ENCODE assay signal across 8 cellular contexts in the genomic region with DNA sequence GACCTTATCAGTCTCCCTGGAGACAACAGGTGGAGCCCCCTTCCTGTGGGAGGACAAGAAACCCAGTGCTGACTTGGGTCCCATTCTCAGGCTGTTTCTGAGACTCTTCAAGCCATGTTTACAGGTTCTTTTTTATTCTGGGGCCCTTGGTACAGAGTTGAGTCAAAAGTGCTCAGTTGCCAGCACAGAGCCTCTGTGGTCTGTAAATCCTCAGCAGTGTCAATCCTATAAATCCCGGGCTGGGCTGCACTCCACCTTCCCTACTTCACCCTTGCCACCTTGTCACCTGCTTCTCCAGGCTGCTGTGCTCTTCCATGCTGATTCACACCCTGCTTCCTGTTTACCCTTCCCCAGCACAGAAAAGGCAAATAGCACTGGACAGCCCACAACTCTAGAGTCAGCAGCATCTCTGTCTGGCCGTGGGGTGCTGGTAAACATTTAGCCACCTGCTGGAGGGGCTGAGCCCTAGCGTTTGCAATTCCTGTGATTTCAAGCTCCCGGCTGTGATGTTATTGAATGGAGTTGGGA.
A peak's percentile ranks its signal among the peaks of the same experiment; 100 is the strongest.
DNase-seq lines count a peak whose midpoint lies in the region; ATAC-seq, FAIRE-seq and TF ChIP-seq lines count a peak whose summit lies in the region.

No MANE protein-coding gene starts in this region.

- H3K27me3 ChIP-seq in small intestine (ENCODE audit: control insufficient read depth in 2 of 2, insufficient read depth in 2 of 2, low read length in 2 of 2) (no peaks in the 10 kb centered on the region), spleen (replicated peaks in 1 of 7) (no peaks in the 10 kb centered on the region)

- TF ChIP-seq EP300 in Ishikawa (IDR thresholded peaks at IDR 0.05; ENCODE audit: borderline replicate concordance), result no peak

- H3K27ac Mint-ChIP-seq in natural killer cell treated with Interleukin-12 subunit alpha and Interleukin-12 subunit beta and Interleukin-15 and Interleukin-18, amount 100 ng/mL, for 72 hours, result no peak overlapping the region
- no peak overlapping the region for H3K27ac Mint-ChIP-seq in natural killer cell

- H3K27ac ChIP-seq in small intestine (ENCODE audit: low read depth in 1 of 2, low read length in 1 of 2) (peak overlapping the region in 1 of 2 donors; percentile 19), spleen (no peak overlapping the region)

- peaks cover 0 to 2% of the 10 kb centered on the region in 2 donors for H3K27me3 Mint-ChIP-seq in natural killer cell treated with Interleukin-12 subunit alpha and Interleukin-12 subunit beta and Interleukin-15 and Interleukin-18, amount 100 ng/mL, for 72 hours
- no peaks in the 10 kb centered on the region for H3K27me3 Mint-ChIP-seq in natural killer cell (ENCODE audit: low read depth in 2 of 2)

- TF ChIP-seq CTCF in natural killer cell (IDR thresholded peaks at IDR 0.05) (no peak), spleen (IDR thresholded peaks at IDR 0.05 in 8 of 11, conservative IDR thresholded peaks at IDR 0.05 in 3 of 11) (no peak)

- H3K4me3 Mint-ChIP-seq in natural killer cell treated with Interleukin-12 subunit alpha and Interleukin-12 subunit beta and Interleukin-15 and Interleukin-18, amount 100 ng/mL, for 72 hours, result peak overlapping the region; percentile 11
- H3K4me3 Mint-ChIP-seq in natural killer cell, result no peak overlapping the region

- H3K4me1 ChIP-seq in small intestine (ENCODE audit: control insufficient read depth in 2 of 2, insufficient read depth in 1 of 2, low read depth in 1 of 2, low read length in 1 of 2), result peaks cover 0 to 2% of the 10 kb centered on the region in 2 donors
- H3K4me1 ChIP-seq in spleen, result peaks cover 0 to 9% (median 0%) of the 10 kb centered on the region in 6 donors

- DNase-seq in natural killer cell treated with Interleukin-12 subunit alpha and Interleukin-12 subunit beta and Interleukin-15 and Interleukin-18, amount 100 ng/mL, for 72 hours (ENCODE audit: low spot score), result no peak
- DNase-seq in natural killer cell, result no peak
- DNase-seq in amniotic epithelial cell (ENCODE audit: low read depth), result peak; percentile 8
- peak; percentile 37 for DNase-seq in small intestine
- no peak for DNase-seq in spleen
- DNase-seq in OCI-M1 (lab: John Stamatoyannopoulos, UW), result no peak

- no peak for TF ChIP-seq POLR2A in spleen (IDR thresholded peaks at IDR 0.05)

- 0 out of 2 replicates have a peak, but pooled peaks have one; percentile 6 for TF ChIP-seq RAD21 in Ishikawa (IDR thresholded peaks at IDR 0.05; ENCODE audit: low read depth)

- 10 to 26% (median 26%) methylated on average over 4 of the region's 4 CpGs for WGBS in small intestine, 3 donors
- 29 to 45% (median 40%) methylated on average over 4 of the region's 4 CpGs for WGBS in spleen, 5 donors

- H3K9me3 ChIP-seq in small intestine (ENCODE audit: control insufficient read depth, low read depth) (no peaks in the 10 kb centered on the region), spleen (no peaks in the 10 kb centered on the region)

- no peaks in the 10 kb centered on the region for H3K36me3 Mint-ChIP-seq in natural killer cell treated with Interleukin-12 subunit alpha and Interleukin-12 subunit beta and Interleukin-15 and Interleukin-18, amount 100 ng/mL, for 72 hours
- no peaks in the 10 kb centered on the region for H3K36me3 Mint-ChIP-seq in natural killer cell

- intact Hi-C loops in natural killer cell (cut with micrococcal nuclease) (no loop called here), spleen (cut with DNase I; ENCODE audit: low total_unique reads) (no loop called here)

- ATAC-seq in natural killer cell treated with Interleukin-12 subunit alpha and Interleukin-12 subunit beta and Interleukin-15 and Interleukin-18, amount 100 ng/mL, for 72 hours, result peak in 1 of 2 donors; percentile 33
- ATAC-seq in natural killer cell, result no peak
- no peak for ATAC-seq in HG02623 (IDR thresholded peaks at IDR 0.05; ENCODE audit: unreplicated experiment)

- H3K36me3 ChIP-seq in small intestine (ENCODE audit: control insufficient read depth in 2 of 2, insufficient read depth in 2 of 2, low read length in 2 of 2) (no peaks in the 10 kb centered on the region), spleen (no peaks in the 10 kb centered on the region)

- H3K4me3 ChIP-seq in small intestine (ENCODE audit: low read depth in 1 of 2, low read length in 2 of 2), result no peak overlapping the region
- no peak overlapping the region for H3K4me3 ChIP-seq in spleen

- no peaks in the 10 kb centered on the region for H3K9me3 Mint-ChIP-seq in natural killer cell treated with Interleukin-12 subunit alpha and Interleukin-12 subunit beta and Interleukin-15 and Interleukin-18, amount 100 ng/mL, for 72 hours
- H3K9me3 Mint-ChIP-seq in natural killer cell, result no peaks in the 10 kb centered on the region

- peaks cover 9 to 16% of the 10 kb centered on the region in 2 donors for H3K4me1 Mint-ChIP-seq in natural killer cell treated with Interleukin-12 subunit alpha and Interleukin-12 subunit beta and Interleukin-15 and Interleukin-18, amount 100 ng/mL, for 72 hours (ENCODE audit: low read depth in 2 of 2)
- peaks cover 0 to 5% of the 10 kb centered on the region in 2 donors for H3K4me1 Mint-ChIP-seq in natural killer cell

- no peak for FAIRE-seq in small intestine (lab: Jason Lieb, UNC)

TF ChIP-seq in Ishikawa, 13 proteins besides CTCF, POLR2A, EP300 and RAD21:
- TF ChIP-seq TEAD4 (IDR thresholded peaks at IDR 0.05), result no peak
- no peak for TF ChIP-seq MAX (IDR thresholded peaks at IDR 0.05)
- no peak for TF ChIP-seq FOXM1 (IDR thresholded peaks at IDR 0.05; ENCODE audit: borderline replicate concordance, low read depth)
- TF ChIP-seq, protein P1, sequence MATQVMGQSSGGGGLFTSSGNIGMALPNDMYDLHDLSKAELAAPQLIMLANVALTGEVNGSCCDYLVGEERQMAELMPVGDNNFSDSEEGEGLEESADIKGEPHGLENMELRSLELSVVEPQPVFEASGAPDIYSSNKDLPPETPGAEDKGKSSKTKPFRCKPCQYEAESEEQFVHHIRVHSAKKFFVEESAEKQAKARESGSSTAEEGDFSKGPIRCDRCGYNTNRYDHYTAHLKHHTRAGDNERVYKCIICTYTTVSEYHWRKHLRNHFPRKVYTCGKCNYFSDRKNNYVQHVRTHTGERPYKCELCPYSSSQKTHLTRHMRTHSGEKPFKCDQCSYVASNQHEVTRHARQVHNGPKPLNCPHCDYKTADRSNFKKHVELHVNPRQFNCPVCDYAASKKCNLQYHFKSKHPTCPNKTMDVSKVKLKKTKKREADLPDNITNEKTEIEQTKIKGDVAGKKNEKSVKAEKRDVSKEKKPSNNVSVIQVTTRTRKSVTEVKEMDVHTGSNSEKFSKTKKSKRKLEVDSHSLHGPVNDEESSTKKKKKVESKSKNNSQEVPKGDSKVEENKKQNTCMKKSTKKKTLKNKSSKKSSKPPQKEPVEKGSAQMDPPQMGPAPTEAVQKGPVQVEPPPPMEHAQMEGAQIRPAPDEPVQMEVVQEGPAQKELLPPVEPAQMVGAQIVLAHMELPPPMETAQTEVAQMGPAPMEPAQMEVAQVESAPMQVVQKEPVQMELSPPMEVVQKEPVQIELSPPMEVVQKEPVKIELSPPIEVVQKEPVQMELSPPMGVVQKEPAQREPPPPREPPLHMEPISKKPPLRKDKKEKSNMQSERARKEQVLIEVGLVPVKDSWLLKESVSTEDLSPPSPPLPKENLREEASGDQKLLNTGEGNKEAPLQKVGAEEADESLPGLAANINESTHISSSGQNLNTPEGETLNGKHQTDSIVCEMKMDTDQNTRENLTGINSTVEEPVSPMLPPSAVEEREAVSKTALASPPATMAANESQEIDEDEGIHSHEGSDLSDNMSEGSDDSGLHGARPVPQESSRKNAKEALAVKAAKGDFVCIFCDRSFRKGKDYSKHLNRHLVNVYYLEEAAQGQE (IDR thresholded peaks at IDR 0.05; ENCODE audit: low read depth), result no peak
- no peak for TF ChIP-seq EGR1 (IDR thresholded peaks at IDR 0.05)
- no peak for TF ChIP-seq CREB1 (IDR thresholded peaks at IDR 0.05; ENCODE audit: low read depth)
- TF ChIP-seq ZBTB7A (IDR thresholded peaks at IDR 0.05; ENCODE audit: low read depth), result no peak
- no peak for TF ChIP-seq NFIC (IDR thresholded peaks at IDR 0.05)
- TF ChIP-seq, protein P2, sequence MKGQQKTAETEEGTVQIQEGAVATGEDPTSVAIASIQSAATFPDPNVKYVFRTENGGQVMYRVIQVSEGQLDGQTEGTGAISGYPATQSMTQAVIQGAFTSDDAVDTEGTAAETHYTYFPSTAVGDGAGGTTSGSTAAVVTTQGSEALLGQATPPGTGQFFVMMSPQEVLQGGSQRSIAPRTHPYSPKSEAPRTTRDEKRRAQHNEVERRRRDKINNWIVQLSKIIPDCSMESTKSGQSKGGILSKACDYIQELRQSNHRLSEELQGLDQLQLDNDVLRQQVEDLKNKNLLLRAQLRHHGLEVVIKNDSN (IDR thresholded peaks at IDR 0.05), result no peak
- TF ChIP-seq TCF12 (IDR thresholded peaks at IDR 0.05; ENCODE audit: low read depth), result no peak
- TF ChIP-seq YY1 (IDR thresholded peaks at IDR 0.05; ENCODE audit: low read depth), result no peak

Comparison
In these comparisons a context has a peak if more than half of its experiments do, and no peak if none do; other contexts are left out.
1. DNase-seq: peak in amniotic epithelial cell (single experiment) and small intestine (single experiment); none in natural killer cell treated with Interleukin-12 subunit alpha and Interleukin-12 subunit beta and Interleukin-15 and Interleukin-18, amount 100 ng/mL, for 72 hours (single experiment), natural killer cell (single experiment), spleen (single experiment) and OCI-M1 (single experiment).